Comparison of ENCODE assay signal across 1 cellular context in the genomic region with DNA sequence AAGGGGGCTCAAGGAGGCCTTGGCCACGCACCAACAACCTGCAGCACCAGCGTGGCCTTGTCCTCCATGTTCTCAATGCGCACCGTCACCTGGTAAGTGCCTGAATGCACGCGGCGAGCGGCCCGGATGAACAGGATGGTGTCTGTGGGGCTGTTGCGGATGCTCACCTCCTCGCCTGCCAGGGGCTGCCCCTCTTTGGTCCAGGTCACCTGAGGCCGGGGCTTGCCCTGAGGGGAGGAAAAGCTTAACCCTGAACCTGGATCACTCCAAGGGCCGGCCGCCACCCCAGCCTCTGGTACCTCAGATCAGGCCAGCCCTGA.
TF ChIP-seq lines count a peak whose summit lies in the region.

No MANE protein-coding gene starts in this region.

TF ChIP-seq in H1, 55 proteins besides CTCF, POLR2A, EP300 and RAD21:
- TF ChIP-seq KDM1A (IDR thresholded peaks at IDR 0.05; ENCODE audit: borderline replicate concordance, low read length): no peak
- TF ChIP-seq TAF1 (IDR thresholded peaks at IDR 0.05; ENCODE audit: low read depth, low read length): no peak
- TF ChIP-seq CHD2 (IDR thresholded peaks at IDR 0.05; ENCODE audit: low read length): no peak
- no peak for TF ChIP-seq HDAC2 (IDR thresholded peaks at IDR 0.05; ENCODE audit: borderline replicate concordance in 1 of 2, low read depth in 2 of 2, low read length in 2 of 2)
- TF ChIP-seq SIN3A (conservative IDR thresholded peaks at IDR 0.05 in 1 of 2, IDR thresholded peaks at IDR 0.05 in 1 of 2; ENCODE audit: low read depth in 1 of 2, low read length in 2 of 2): no peak
- TF ChIP-seq, protein P1, sequence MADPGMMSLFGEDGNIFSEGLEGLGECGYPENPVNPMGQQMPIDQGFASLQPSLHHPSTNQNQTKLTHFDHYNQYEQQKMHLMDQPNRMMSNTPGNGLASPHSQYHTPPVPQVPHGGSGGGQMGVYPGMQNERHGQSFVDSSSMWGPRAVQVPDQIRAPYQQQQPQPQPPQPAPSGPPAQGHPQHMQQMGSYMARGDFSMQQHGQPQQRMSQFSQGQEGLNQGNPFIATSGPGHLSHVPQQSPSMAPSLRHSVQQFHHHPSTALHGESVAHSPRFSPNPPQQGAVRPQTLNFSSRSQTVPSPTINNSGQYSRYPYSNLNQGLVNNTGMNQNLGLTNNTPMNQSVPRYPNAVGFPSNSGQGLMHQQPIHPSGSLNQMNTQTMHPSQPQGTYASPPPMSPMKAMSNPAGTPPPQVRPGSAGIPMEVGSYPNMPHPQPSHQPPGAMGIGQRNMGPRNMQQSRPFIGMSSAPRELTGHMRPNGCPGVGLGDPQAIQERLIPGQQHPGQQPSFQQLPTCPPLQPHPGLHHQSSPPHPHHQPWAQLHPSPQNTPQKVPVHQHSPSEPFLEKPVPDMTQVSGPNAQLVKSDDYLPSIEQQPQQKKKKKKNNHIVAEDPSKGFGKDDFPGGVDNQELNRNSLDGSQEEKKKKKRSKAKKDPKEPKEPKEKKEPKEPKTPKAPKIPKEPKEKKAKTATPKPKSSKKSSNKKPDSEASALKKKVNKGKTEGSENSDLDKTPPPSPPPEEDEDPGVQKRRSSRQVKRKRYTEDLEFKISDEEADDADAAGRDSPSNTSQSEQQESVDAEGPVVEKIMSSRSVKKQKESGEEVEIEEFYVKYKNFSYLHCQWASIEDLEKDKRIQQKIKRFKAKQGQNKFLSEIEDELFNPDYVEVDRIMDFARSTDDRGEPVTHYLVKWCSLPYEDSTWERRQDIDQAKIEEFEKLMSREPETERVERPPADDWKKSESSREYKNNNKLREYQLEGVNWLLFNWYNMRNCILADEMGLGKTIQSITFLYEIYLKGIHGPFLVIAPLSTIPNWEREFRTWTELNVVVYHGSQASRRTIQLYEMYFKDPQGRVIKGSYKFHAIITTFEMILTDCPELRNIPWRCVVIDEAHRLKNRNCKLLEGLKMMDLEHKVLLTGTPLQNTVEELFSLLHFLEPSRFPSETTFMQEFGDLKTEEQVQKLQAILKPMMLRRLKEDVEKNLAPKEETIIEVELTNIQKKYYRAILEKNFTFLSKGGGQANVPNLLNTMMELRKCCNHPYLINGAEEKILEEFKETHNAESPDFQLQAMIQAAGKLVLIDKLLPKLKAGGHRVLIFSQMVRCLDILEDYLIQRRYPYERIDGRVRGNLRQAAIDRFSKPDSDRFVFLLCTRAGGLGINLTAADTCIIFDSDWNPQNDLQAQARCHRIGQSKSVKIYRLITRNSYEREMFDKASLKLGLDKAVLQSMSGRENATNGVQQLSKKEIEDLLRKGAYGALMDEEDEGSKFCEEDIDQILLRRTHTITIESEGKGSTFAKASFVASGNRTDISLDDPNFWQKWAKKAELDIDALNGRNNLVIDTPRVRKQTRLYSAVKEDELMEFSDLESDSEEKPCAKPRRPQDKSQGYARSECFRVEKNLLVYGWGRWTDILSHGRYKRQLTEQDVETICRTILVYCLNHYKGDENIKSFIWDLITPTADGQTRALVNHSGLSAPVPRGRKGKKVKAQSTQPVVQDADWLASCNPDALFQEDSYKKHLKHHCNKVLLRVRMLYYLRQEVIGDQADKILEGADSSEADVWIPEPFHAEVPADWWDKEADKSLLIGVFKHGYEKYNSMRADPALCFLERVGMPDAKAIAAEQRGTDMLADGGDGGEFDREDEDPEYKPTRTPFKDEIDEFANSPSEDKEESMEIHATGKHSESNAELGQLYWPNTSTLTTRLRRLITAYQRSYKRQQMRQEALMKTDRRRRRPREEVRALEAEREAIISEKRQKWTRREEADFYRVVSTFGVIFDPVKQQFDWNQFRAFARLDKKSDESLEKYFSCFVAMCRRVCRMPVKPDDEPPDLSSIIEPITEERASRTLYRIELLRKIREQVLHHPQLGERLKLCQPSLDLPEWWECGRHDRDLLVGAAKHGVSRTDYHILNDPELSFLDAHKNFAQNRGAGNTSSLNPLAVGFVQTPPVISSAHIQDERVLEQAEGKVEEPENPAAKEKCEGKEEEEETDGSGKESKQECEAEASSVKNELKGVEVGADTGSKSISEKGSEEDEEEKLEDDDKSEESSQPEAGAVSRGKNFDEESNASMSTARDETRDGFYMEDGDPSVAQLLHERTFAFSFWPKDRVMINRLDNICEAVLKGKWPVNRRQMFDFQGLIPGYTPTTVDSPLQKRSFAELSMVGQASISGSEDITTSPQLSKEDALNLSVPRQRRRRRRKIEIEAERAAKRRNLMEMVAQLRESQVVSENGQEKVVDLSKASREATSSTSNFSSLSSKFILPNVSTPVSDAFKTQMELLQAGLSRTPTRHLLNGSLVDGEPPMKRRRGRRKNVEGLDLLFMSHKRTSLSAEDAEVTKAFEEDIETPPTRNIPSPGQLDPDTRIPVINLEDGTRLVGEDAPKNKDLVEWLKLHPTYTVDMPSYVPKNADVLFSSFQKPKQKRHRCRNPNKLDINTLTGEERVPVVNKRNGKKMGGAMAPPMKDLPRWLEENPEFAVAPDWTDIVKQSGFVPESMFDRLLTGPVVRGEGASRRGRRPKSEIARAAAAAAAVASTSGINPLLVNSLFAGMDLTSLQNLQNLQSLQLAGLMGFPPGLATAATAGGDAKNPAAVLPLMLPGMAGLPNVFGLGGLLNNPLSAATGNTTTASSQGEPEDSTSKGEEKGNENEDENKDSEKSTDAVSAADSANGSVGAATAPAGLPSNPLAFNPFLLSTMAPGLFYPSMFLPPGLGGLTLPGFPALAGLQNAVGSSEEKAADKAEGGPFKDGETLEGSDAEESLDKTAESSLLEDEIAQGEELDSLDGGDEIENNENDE (IDR thresholded peaks at IDR 0.05; ENCODE audit: insufficient replicate concordance, low read length): no peak
- TF ChIP-seq CTBP2 (IDR thresholded peaks at IDR 0.05; ENCODE audit: borderline replicate concordance, insufficient read depth, insufficient read length, low read length): no peak
- TF ChIP-seq RNF2 (IDR thresholded peaks at IDR 0.05; ENCODE audit: borderline replicate concordance, low read depth, low read length, missing control alignments, poor library complexity, severe bottlenecking): no peak
- TF ChIP-seq KDM5A (IDR thresholded peaks at IDR 0.05; ENCODE audit: low read length): no peak
- TF ChIP-seq CHD1 (IDR thresholded peaks at IDR 0.05; ENCODE audit: low read depth, low read length): no peak
- TF ChIP-seq RFX5 (IDR thresholded peaks at IDR 0.05; ENCODE audit: borderline replicate concordance, low read depth, low read length): no peak
- TF ChIP-seq, protein P2, sequence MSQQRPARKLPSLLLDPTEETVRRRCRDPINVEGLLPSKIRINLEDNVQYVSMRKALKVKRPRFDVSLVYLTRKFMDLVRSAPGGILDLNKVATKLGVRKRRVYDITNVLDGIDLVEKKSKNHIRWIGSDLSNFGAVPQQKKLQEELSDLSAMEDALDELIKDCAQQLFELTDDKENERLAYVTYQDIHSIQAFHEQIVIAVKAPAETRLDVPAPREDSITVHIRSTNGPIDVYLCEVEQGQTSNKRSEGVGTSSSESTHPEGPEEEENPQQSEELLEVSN (IDR thresholded peaks at IDR 0.05): no peak
- no peak for TF ChIP-seq CREB1 (IDR thresholded peaks at IDR 0.05)
- TF ChIP-seq CEBPB (IDR thresholded peaks at IDR 0.05; ENCODE audit: low read depth, low read length): no peak
